15 cellular contexts compared by ENCODE assay signal in the genomic region with DNA sequence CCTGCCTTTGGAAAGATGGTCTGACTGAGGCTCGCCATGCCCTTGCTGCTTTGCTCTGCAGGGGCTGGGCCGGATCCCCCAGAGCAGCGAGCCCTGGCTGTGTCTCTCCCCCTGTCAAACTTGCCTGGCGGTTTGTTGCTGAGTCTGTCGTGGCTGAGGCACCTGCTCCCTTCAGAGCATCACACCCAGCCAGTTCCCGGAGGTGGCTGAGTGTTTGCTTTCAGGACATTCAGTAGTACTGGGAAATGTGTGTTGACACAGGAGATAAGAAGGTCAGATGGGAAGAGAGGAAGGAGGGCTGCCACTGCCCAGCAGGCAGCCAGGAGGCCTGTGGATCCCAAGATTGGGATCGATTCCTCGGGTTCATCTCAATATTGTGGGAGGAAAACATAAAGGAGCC.
DNase-seq lines count a peak whose midpoint lies in the region; ATAC-seq and TF ChIP-seq lines count a peak whose summit lies in the region.
"Had no signal": no experiment of that assay in that cellular context is flagged by ENCODE, and none has a peak within 500 bp of the region (broad histone marks: within the 10 kb centered on the region; RNA-seq: fewer than 3 reads in every experiment).

No MANE protein-coding gene starts in this region.

- no peaks in the 10 kb centered on the region for H3K36me3 ChIP-seq in lung (ENCODE audit: control insufficient read depth in 2 of 2, insufficient read depth in 2 of 2, low read length in 2 of 2)
- H3K36me3 ChIP-seq: gastroesophageal sphincter, tibial nerve had no signal

- TF ChIP-seq CTCF in lung (IDR thresholded peaks at IDR 0.05; ENCODE audit: control extremely low read depth, extremely low read depth) = no peak

- ATAC-seq in lung (ENCODE audit: insufficient read depth, low FRiP score) (peak; percentile 61), GM18505 (IDR thresholded peaks at IDR 0.05; ENCODE audit: unreplicated experiment) (no peak), SK-N-SH treated with all-trans-retinoic acid at 6 μM for 48 hours (no peak)
- ATAC-seq: gastroesophageal sphincter; naive thymus-derived CD4-positive, alpha-beta T cell had no signal

- H3K9me3 ChIP-seq in lung (ENCODE audit: control insufficient read depth in 2 of 2, insufficient read depth in 1 of 2, low read length in 1 of 2) = no peaks in the 10 kb centered on the region
- H3K9me3 ChIP-seq: gastroesophageal sphincter, tibial nerve had no signal

- 67 to 73% methylated on average over 8 of the region's 8 CpGs for WGBS in lung, 2 donors

- DNase-seq in COLO668 (lab: John Stamatoyannopoulos, UW; ENCODE audit: unreplicated experiment) (peak; percentile 86), NCI-H1092 treated with DMSO at 0.1 percent for 48 hours (lab: John Stamatoyannopoulos, UW) (peak; percentile 95), NCI-H774 (lab: John Stamatoyannopoulos, UW) (peak; percentile 73), lung (ENCODE audit: low spot score) (peak; percentile 66), 8988T (no peak), medulla oblongata (ENCODE audit: extremely low spot score) (no peak)
- DNase-seq: activated CD8-positive, alpha-beta memory T cell treated with anti-CD3 and anti-CD28 coated beads, Interleukin-2, amount 50 U/mL, for 48 hours; central memory CD4-positive, alpha-beta T cell; NCI-H1048; stimulated activated CD4-positive, alpha-beta T cell treated with anti-CD3 and anti-CD28 coated beads, Interleukin-1b, Interleukin-23, amount 100 ng/mL, for 48 hours had no signal

- H3K4me1 ChIP-seq in lung (ENCODE audit: control insufficient read depth in 2 of 2, insufficient read depth in 2 of 2, low read length in 2 of 2) = peaks cover 0 to 19% of the 10 kb centered on the region in 2 donors

- H3K4me3 ChIP-seq in lung = no peak overlapping the region
- H3K4me3 ChIP-seq: gastroesophageal sphincter, tibial nerve had no signal

- no peak for TF ChIP-seq POLR2A in GM18505 (IDR thresholded peaks at IDR 0.05; ENCODE audit: borderline replicate concordance, extremely low read depth, insufficient read depth, insufficient read length)

- H3K27ac ChIP-seq in lung (ENCODE audit: low read depth in 1 of 2, low read length in 1 of 2) = peak overlapping the region in 1 of 2 donors; percentile 89
- H3K27ac ChIP-seq: gastroesophageal sphincter, tibial nerve had no signal

- H3K27me3 ChIP-seq in lung (ENCODE audit: control insufficient read depth, insufficient read depth) = no peaks in the 10 kb centered on the region
- H3K27me3 ChIP-seq: gastroesophageal sphincter, tibial nerve had no signal

TF ChIP-seq in SK-N-SH treated with all-trans-retinoic acid at 6 μM for 48 hours, 23 proteins besides CTCF, POLR2A, EP300 and RAD21:
- no peak for TF ChIP-seq SNAI2 (CRISPR knock-in tag; IDR thresholded peaks at IDR 0.05)

Comparison
In these comparisons a context has a peak if more than half of its experiments do, and no peak if none do; other contexts are left out.
1. DNase-seq: peak in COLO668 (single experiment), NCI-H1092 treated with DMSO at 0.1 percent for 48 hours (single experiment), NCI-H774 (single experiment) and lung (single experiment); none in 8988T (single experiment) and medulla oblongata (single experiment).